In the genomic region with DNA sequence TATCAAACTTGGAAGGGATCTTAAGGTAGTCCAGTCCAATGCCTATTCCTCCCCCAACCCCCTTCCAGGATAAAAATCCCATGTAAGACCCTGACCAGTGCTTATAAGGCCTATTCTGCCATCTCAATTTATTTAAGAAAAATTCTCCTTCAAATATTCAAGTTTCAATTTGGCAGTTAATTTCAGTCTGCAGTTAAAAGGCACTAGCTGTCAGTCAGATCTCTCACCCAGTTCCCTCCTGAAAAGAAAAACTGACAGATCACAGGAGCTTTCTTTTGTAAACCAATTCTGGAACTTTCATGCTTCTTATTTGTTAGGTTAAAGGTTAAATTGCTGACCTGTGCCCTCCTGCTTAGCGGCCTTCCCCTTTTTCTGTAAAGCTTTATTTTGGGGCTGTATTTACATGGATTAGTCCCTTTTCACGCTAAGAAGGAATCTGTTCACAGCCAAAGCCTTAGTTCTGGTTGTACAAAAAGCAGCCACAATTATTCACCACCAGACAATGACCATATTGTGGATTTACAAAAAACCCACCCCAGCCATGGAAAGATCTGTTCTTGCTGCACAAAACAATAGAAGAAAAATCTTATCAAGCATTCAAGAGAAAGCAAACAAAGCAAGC, we compare ENCODE assay signal across 24 cellular contexts.
DNase-seq lines count a peak whose midpoint lies in the region; ATAC-seq, FAIRE-seq and TF ChIP-seq lines count a peak whose summit lies in the region.
"Had no signal": no experiment of that assay in that cellular context is flagged by ENCODE, and none has a peak within 500 bp of the region (broad histone marks: within the 10 kb centered on the region; RNA-seq: fewer than 3 reads in every experiment).

No MANE protein-coding gene starts in this region.

- intact Hi-C loops in right lobe of liver (cut with DNase I) = no loop called here

- CTCF ChIA-PET in SK-N-SH (lab: Yijun Ruan, JAX) = no interaction called here

- no peaks in the 10 kb centered on the region for H3F3A ChIP-seq in SK-N-SH (replicated peaks; ENCODE audit: insufficient read depth)

- H3K4me1 ChIP-seq in HUES48 (ENCODE audit: control insufficient read depth, insufficient read depth, low read length) (peaks cover 67% of the 10 kb centered on the region), right lobe of liver (peaks cover 0 to 24% (median 2%) of the 10 kb centered on the region in 4 donors), SK-N-SH (ENCODE audit: control insufficient read depth in 1 of 2, insufficient read depth in 2 of 2, low read depth in 1 of 2, low read length in 1 of 2) (peaks cover 0 to 4% of the 10 kb centered on the region in 2 experiments; a peak in 3 of 4 replicates)
- H3K4me1 ChIP-seq: prostate gland had no signal

- ATAC-seq in right lobe of liver (peak; percentile 63 to 77 (median 72)), GM18517 (IDR thresholded peaks at IDR 0.05; ENCODE audit: unreplicated experiment) (no peak), GM21423 (IDR thresholded peaks at IDR 0.05; ENCODE audit: unreplicated experiment) (no peak)
- ATAC-seq: activated T-helper 17 cell treated with anti-CD3 and anti-CD28 coated beads, Interleukin-2, amount 50 U/mL, for 72 hours; natural killer cell; stimulated activated memory B cell treated with anti-CD40 and anti-IgM and Interleukin-4, amounts not matched to agents 10 μg/mL and 1 μg/mL and 100 μg/mL, for 72 hours had no signal

- no peak for TF ChIP-seq EP300 in SK-N-SH (IDR thresholded peaks at IDR 0.05; ENCODE audit: borderline replicate concordance in 1 of 2, low read depth in 1 of 2, low read length in 1 of 2)

- H3K79me2 ChIP-seq in SK-N-SH (ENCODE audit: insufficient read depth) = no peaks in the 10 kb centered on the region

- DNase-seq in caudate nucleus (lab: John Stamatoyannopoulos, UW) (peak in 1 of 61 donors; percentile 2), right lobe of liver (no peak), superior temporal gyrus (ENCODE audit: extremely low spot score) (peak; percentile 42), SK-N-SH (no peak), GM19239 (ENCODE audit: insufficient read length, low spot score) (no peak)
- DNase-seq: activated CD4-positive, alpha-beta T cell treated with anti-CD3 and anti-CD28 coated beads, Interleukin-2, amount 10 ng/mL, durations not matched to agents 7 days and 5 days; CD4-positive, alpha-beta T cell; DMS 273 treated with DMSO at 0.1 percent for 48 hours; IMR-90; natural killer cell; NCI-H524; stimulated activated CD4-positive, alpha-beta T cell treated with anti-CD3 and anti-CD28 coated beads, Interleukin-1b, Interleukin-23, amount 100 ng/mL, for 48 hours; T-helper 2 cell; WERI-Rb-1 had no signal

- no peak for TF ChIP-seq RAD21 in SK-N-SH (IDR thresholded peaks at IDR 0.05; ENCODE audit: low read length)

- H3K9me3 ChIP-seq in HUES48 (ENCODE audit: control insufficient read depth, insufficient read depth, low read length) = no peaks in the 10 kb centered on the region
- H3K9me3 ChIP-seq in right lobe of liver = no peaks in the 10 kb centered on the region
- H3K9me3 ChIP-seq in SK-N-SH = no peaks in the 10 kb centered on the region
- H3K9me3 ChIP-seq: prostate gland, thoracic aorta had no signal

- H3K9me2 ChIP-seq in SK-N-SH = no peaks in the 10 kb centered on the region

- no peak for TF ChIP-seq CTCF in right lobe of liver (IDR thresholded peaks at IDR 0.05)
- TF ChIP-seq CTCF in SK-N-SH (IDR thresholded peaks at IDR 0.05) = no peak

- no peak for FAIRE-seq in GM19239 (lab: Jason Lieb, UNC)
- FAIRE-seq: colon, GM18507, RCC 7860 had no signal

- H3K9ac ChIP-seq in HUES48 (ENCODE audit: low read depth, low read length) = no peak overlapping the region
- H3K9ac ChIP-seq in SK-N-SH = no peak overlapping the region

- H3K36me3 ChIP-seq in HUES48 (ENCODE audit: control insufficient read depth, insufficient read depth, low read length) (no peaks in the 10 kb centered on the region), right lobe of liver (no peaks in the 10 kb centered on the region), SK-N-SH (replicated peaks in 1 of 2; ENCODE audit: control insufficient read depth in 1 of 2, insufficient read depth in 2 of 2, low read length in 1 of 2) (no peaks in the 10 kb centered on the region)
- H3K36me3 ChIP-seq: prostate gland, thoracic aorta, WERI-Rb-1 had no signal

- no peak overlapping the region for H3K4me2 ChIP-seq in SK-N-SH

- 11% methylated on average over 2 of the region's 2 CpGs for WGBS in right lobe of liver (ENCODE audit: insufficient coverage, low coverage, low lambda C conversion rate, missing lambda C conversion rate)
- 89% methylated on average over 2 of the region's 2 CpGs for WGBS in SK-N-SH (ENCODE audit: low lambda C conversion rate)

- H3K4me3 ChIP-seq in HUES48 (ENCODE audit: low read depth, low read length) (no peak overlapping the region; the same call in 1 of the 2 replicates), right lobe of liver (no peak overlapping the region), SK-N-SH (ENCODE audit: low read depth in 2 of 2, low read length in 1 of 2) (no peak overlapping the region)
- H3K4me3 ChIP-seq: prostate gland, thoracic aorta had no signal

- POLR2A ChIA-PET in SK-N-SH (lab: Yijun Ruan, JAX) = no interaction called here

- H3K27ac ChIP-seq in HUES48 (ENCODE audit: low read depth, low read length) = peak overlapping the region; percentile 84
- H3K27ac ChIP-seq in caudate nucleus (ENCODE audit: low read depth, low read length) = peak overlapping the region; percentile 50
- H3K27ac ChIP-seq in right lobe of liver = peak overlapping the region in 2 of 3 donors; percentile 39 to 41
- no peak overlapping the region for H3K27ac ChIP-seq in SK-N-SH (ENCODE audit: low read depth in 2 of 2, low read length in 1 of 2)
- H3K27ac ChIP-seq: prostate gland, thoracic aorta, WERI-Rb-1 had no signal

- TF ChIP-seq POLR2A in right lobe of liver (IDR thresholded peaks at IDR 0.05) = no peak

- H3K27me3 ChIP-seq in HUES48 (ENCODE audit: control insufficient read depth, insufficient read depth, low read length) = peaks cover 35% of the 10 kb centered on the region
- H3K27me3 ChIP-seq in right lobe of liver = no peaks in the 10 kb centered on the region
- H3K27me3 ChIP-seq in SK-N-SH (ENCODE audit: insufficient read depth) = no peaks in the 10 kb centered on the region

- no peaks in the 10 kb centered on the region for H4K20me1 ChIP-seq in SK-N-SH (ENCODE audit: insufficient read depth)

- H2AFZ ChIP-seq in SK-N-SH (ENCODE audit: low read depth) = no peak overlapping the region

TF ChIP-seq in SK-N-SH, 30 proteins besides CTCF, POLR2A, EP300 and RAD21:
- TF ChIP-seq ELF1 (IDR thresholded peaks at IDR 0.05) (no peak), RCOR1 (IDR thresholded peaks at IDR 0.05; ENCODE audit: low read length) (no peak), YY1 (IDR thresholded peaks at IDR 0.05; ENCODE audit: low read depth) (no peak), FOXM1 (IDR thresholded peaks at IDR 0.05; ENCODE audit: low read depth) (no peak)

Comparison
In these comparisons a context has a peak if more than half of its experiments do, and no peak if none do; other contexts are left out.
1. H3K27ac ChIP-seq: peak in HUES48 (single experiment), caudate nucleus (single experiment) and right lobe of liver (2 of 3); none in SK-N-SH (0 of 2).
2. ATAC-seq: peak in right lobe of liver (4 of 4); none in GM18517 (single experiment) and GM21423 (single experiment).